In genomic region chr1:30911061-30911954, GRCh38 we compare ENCODE assay signal across 9 cellular contexts. TPM values are rescaled to one million over a fixed set of nuclear protein-coding genes. Genes with fewer than 3 reads are reported as not detected.
A peak's percentile ranks its signal among the peaks of the same experiment; 100 is the strongest.
DNase-seq lines count a peak whose midpoint lies in the region; ATAC-seq and TF ChIP-seq lines count a peak whose summit lies in the region.
"Had no signal": no experiment of that assay in that cellular context is flagged by ENCODE, and none has a peak within 500 bp of the region (broad histone marks: within the 10 kb centered on the region; RNA-seq: fewer than 3 reads in every experiment).

No MANE protein-coding gene starts in this region.

- peak overlapping the region in 1 of 9 donors; percentile 66 for H3K27ac Mint-ChIP-seq in naive thymus-derived CD4-positive, alpha-beta T cell
- H3K27ac Mint-ChIP-seq: T-helper 1 cell treated with Interleukin-12 subunit alpha and Interleukin-12 subunit beta and Interleukin-4 antibody, amounts not matched to agents 30 μg/mL and 1 μg/mL, for 36 hours had no signal

- H3K9ac ChIP-seq in fibroblast of lung (ENCODE audit: insufficient read depth, low read length), result no peak overlapping the region

- peaks cover 0 to 4% (median 0%) of the 10 kb centered on the region in 11 donors for H3K9me3 Mint-ChIP-seq in naive thymus-derived CD4-positive, alpha-beta T cell
- H3K9me3 Mint-ChIP-seq: T-helper 1 cell treated with Interleukin-12 subunit alpha and Interleukin-12 subunit beta and Interleukin-4 antibody, amounts not matched to agents 30 μg/mL and 1 μg/mL, for 36 hours had no signal

- CTCF ChIA-PET in naive thymus-derived CD4-positive, alpha-beta T cell (lab: Charles Lee), result interaction anchor here (0.6 to 2.9 kb wide), 7 partner anchors 8 to 130 kb away, joined by 3 to 16 read pairs (median 4); no protein-coding TSS in a partner anchor

- H3K27me3 ChIP-seq in fibroblast of lung (ENCODE audit: control insufficient read depth, insufficient read depth, low read length), result no peaks in the 10 kb centered on the region
- peaks cover 0 to 4% of the 10 kb centered on the region in 2 donors for H3K27me3 ChIP-seq in naive thymus-derived CD4-positive, alpha-beta T cell (ENCODE audit: control insufficient read depth in 2 of 2, insufficient read depth in 2 of 2, low read length in 2 of 2)

- H3K9me3 ChIP-seq in fibroblast of lung (ENCODE audit: control insufficient read depth, insufficient read depth, low read depth, low read length), result no peaks in the 10 kb centered on the region
- H3K9me3 ChIP-seq in naive thymus-derived CD4-positive, alpha-beta T cell (ENCODE audit: control insufficient read depth in 2 of 3, low read length in 3 of 3), result no peaks in the 10 kb centered on the region

- no peaks in the 10 kb centered on the region for H4K20me1 ChIP-seq in fibroblast of lung (ENCODE audit: control insufficient read depth, extremely low read depth, insufficient read depth, low read length)

- H2AFZ ChIP-seq in fibroblast of lung (ENCODE audit: low read length), result no peak overlapping the region

- H3K79me2 ChIP-seq in fibroblast of lung (ENCODE audit: control insufficient read depth, insufficient read depth, low read length), result peaks cover 4% of the 10 kb centered on the region

- intact Hi-C loops in naive thymus-derived CD4-positive, alpha-beta T cell (cut with micrococcal nuclease), result loop anchor here (1.0 to 5.0 kb wide), 4 partner anchors 110 to 1674 kb away; partner anchors contain the start of gene PTPRU (in 1 of the 2)

- H3K27me3 Mint-ChIP-seq in naive thymus-derived CD4-positive, alpha-beta T cell, result peaks cover 17 to 38% (median 19%) of the 10 kb centered on the region in 5 donors

- H3K4me3 Mint-ChIP-seq in naive thymus-derived CD4-positive, alpha-beta T cell, result no peak overlapping the region
- H3K4me3 Mint-ChIP-seq: T-helper 1 cell treated with Interleukin-12 subunit alpha and Interleukin-12 subunit beta and Interleukin-4 antibody, amounts not matched to agents 30 μg/mL and 1 μg/mL, for 36 hours had no signal

- DNase-seq in D341Med (ENCODE audit: low spot score) (peak; percentile 82), HuH-7 (ENCODE audit: low spot score) (peak; percentile 89), NOMO-1 treated with dmso at 0.1 percent for 144 hours (lab: John Stamatoyannopoulos, UW; ENCODE audit: unreplicated experiment) (peak; percentile 11), fibroblast of lung (ENCODE audit: low read depth in 2 of 2) (peak; percentile 68 to 86), superior temporal gyrus (ENCODE audit: extremely low spot score) (peak; percentile 90)
- peak; percentile 36 for DNase-seq in activated T-cell treated with anti-CD3 and anti-CD28 coated beads, Interleukin-2, amount 50 U/mL, for 1 hour
- DNase-seq in naive thymus-derived CD4-positive, alpha-beta T cell, result peak in 2 of 9 donors; percentile 12 to 54

- ATAC-seq in naive thymus-derived CD4-positive, alpha-beta T cell, result peak; percentile 60
- ATAC-seq in HG02870 (IDR thresholded peaks at IDR 0.05; ENCODE audit: unreplicated experiment), result no peak

- no peak overlapping the region for H3K27ac ChIP-seq in fibroblast of lung (ENCODE audit: insufficient read depth, low read length)
- no peak overlapping the region for H3K27ac ChIP-seq in naive thymus-derived CD4-positive, alpha-beta T cell (ENCODE audit: low read depth, low read length)

- peak; percentile 84 to 86 for TF ChIP-seq CTCF in fibroblast of lung (conservative IDR thresholded peaks at IDR 0.05 in 1 of 2, IDR thresholded peaks at IDR 0.05 in 1 of 2; ENCODE audit: low read depth in 1 of 2, low read length in 2 of 2)

- H3K36me3 Mint-ChIP-seq in naive thymus-derived CD4-positive, alpha-beta T cell, result peaks cover 0 to 4% (median 0%) of the 10 kb centered on the region in 5 donors

- no peaks in the 10 kb centered on the region for H3K36me3 ChIP-seq in fibroblast of lung (ENCODE audit: control insufficient read depth, insufficient read depth, low read length)
- no peaks in the 10 kb centered on the region for H3K36me3 ChIP-seq in naive thymus-derived CD4-positive, alpha-beta T cell (ENCODE audit: control insufficient read depth in 2 of 3, insufficient read depth in 3 of 3, low read length in 3 of 3)

- peaks cover 9 to 18% (median 15%) of the 10 kb centered on the region in 7 donors for H3K4me1 Mint-ChIP-seq in naive thymus-derived CD4-positive, alpha-beta T cell

- no peak overlapping the region for H3K4me3 ChIP-seq in fibroblast of lung (replicated peaks in 1 of 4; ENCODE audit: control extremely low read depth in 1 of 4, insufficient read depth in 1 of 4, low read depth in 3 of 4, low read length in 4 of 4)
- no peak overlapping the region for H3K4me3 ChIP-seq in naive thymus-derived CD4-positive, alpha-beta T cell (ENCODE audit: low read length)

- H3K4me1 ChIP-seq in fibroblast of lung (ENCODE audit: control insufficient read depth, extremely low read depth, insufficient read depth, low read length), result peaks cover 9% of the 10 kb centered on the region
- peaks cover 0 to 6% of the 10 kb centered on the region in 2 donors for H3K4me1 ChIP-seq in naive thymus-derived CD4-positive, alpha-beta T cell (ENCODE audit: control insufficient read depth in 2 of 2, insufficient read depth in 2 of 2, low read length in 2 of 2)

- H3K4me2 ChIP-seq in fibroblast of lung (ENCODE audit: extremely low read depth, insufficient read depth, low read length), result no peak overlapping the region

- POLR2A ChIA-PET in naive thymus-derived CD4-positive, alpha-beta T cell (lab: Charles Lee), result interaction anchor here (1.3 kb wide), 1 partner anchor 152 kb away, joined by 3 read pairs; no protein-coding TSS in a partner anchor

RNA-seq across cellular contexts. Expression of gene SDC3, which starts 2.8 kb away (rescaled TPM):
- total RNA-seq in fibroblast of lung, result 25.9 and 32.9 TPM in 2 replicates
- 13.7 and 16.2 TPM in 2 replicates for polyA plus RNA-seq in fibroblast of lung
- polyA plus RNA-seq in fibroblast of lung (2012), result 64.6 and 85.2 TPM in 2 replicates
- 88.7 and 132 TPM in 2 replicates for polyA minus RNA-seq in fibroblast of lung (ENCODE audit: low replicate concordance)
- total RNA-seq in naive thymus-derived CD4-positive, alpha-beta T cell, result under 1 TPM; 0.19 to 0.42 (median 0.30) TPM
- polyA plus RNA-seq in naive thymus-derived CD4-positive, alpha-beta T cell, result under 1 TPM in 1 of 2 donors, not detected in 1; 0.07 TPM

Comparison
In these comparisons a context has a peak if more than half of its experiments do, and no peak if none do; other contexts are left out.
1. RNA of gene SDC3, which starts 2.8 kb away (total RNA-seq): 25.9 to 32.9 TPM in fibroblast of lung; 0.19 to 0.42 TPM in naive thymus-derived CD4-positive, alpha-beta T cell; every median in the first group is over 10 times any median in the second.